ENCODE assay signal across 9 cellular contexts in genomic region chr18:48044944-48045343, GRCh38.
"Had no signal": no experiment of that assay in that cellular context is flagged by ENCODE, and none has a peak within 500 bp of the region (broad histone marks: within the 10 kb centered on the region; RNA-seq: fewer than 3 reads in every experiment).

No MANE protein-coding gene starts in this region.

- H3K4me1 Mint-ChIP-seq: GM23338, H9, IgD-negative memory B cell had no signal

- DNase-seq: H9, HCEC 1CT, KBM-7 had no signal

- FAIRE-seq: H1, H54, HepG2 had no signal

- H3K36me3 Mint-ChIP-seq: IgD-negative memory B cell had no signal

- H3K27ac Mint-ChIP-seq: GM23338, IgD-negative memory B cell had no signal

- H3K4me3 Mint-ChIP-seq: GM23338, H9, IgD-negative memory B cell had no signal

- ATAC-seq: GM23338, HepG2 had no signal

- H3K27ac ChIP-seq: HL-60 had no signal

- H3K4me3 ChIP-seq: GM23338 had no signal
